Comparison of ENCODE assay signal across 8 cellular contexts in the genomic region with DNA sequence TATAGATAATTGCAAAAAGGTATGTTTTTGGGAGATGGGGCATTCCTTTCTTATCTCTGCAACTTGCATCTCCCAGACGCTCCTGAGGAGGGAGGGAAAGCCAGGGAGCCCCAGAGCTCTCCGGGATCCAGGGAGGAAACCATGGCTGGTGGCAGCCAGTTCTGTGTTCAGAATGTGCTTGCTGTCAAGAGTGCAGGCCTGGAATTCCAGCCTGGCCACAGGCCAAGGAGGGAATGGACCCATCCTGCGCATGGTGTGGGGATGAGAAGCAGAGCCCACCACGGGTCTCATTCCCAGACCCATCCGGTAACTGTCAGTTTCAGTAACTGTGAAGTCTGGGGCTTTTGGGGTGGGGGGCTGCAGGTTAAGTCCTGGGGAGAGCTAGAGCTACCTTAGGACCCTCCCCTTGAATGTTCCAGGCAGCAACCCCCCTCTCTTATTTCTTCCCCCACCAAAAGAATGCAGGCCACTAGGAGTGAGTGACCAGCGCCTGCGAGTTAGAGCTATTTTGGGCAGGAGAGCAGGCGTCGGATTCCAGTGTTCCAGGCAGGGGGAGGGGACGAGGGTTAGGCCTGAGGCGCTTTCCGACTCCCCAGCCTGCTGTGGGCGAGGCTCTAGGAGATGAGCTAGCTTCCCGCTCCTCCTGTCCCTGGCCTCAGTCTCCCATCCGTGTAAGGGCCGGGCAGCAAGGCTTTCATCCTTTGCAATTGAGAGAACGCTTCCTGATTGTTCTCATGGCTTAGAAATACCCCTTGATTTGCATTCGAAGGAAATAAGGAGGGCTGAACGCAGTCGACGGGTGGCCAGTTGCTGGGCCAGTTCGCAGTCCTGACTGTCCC. TPM values are rescaled to one million over a fixed set of nuclear protein-coding genes. Genes with fewer than 3 reads are reported as not detected.
DNase-seq lines count a peak whose midpoint lies in the region; ATAC-seq, FAIRE-seq and TF ChIP-seq lines count a peak whose summit lies in the region.

No MANE protein-coding gene starts in this region.

- no peak for ATAC-seq in activated T-helper 17 cell treated with anti-CD3 and anti-CD28 coated beads, Interleukin-2, amount 50 U/mL, for 72 hours (replicated peaks)

- no peaks in the 10 kb centered on the region for H3K27me3 Mint-ChIP-seq in activated T-helper 17 cell treated with anti-CD3 and anti-CD28 coated beads, Interleukin-2, amount 50 U/mL, for 72 hours
- H3K27me3 Mint-ChIP-seq in neural crest cell (ENCODE audit: low read depth), result no peaks in the 10 kb centered on the region

- no peaks in the 10 kb centered on the region for H3K9me3 Mint-ChIP-seq in activated T-helper 17 cell treated with anti-CD3 and anti-CD28 coated beads, Interleukin-2, amount 50 U/mL, for 72 hours
- no peaks in the 10 kb centered on the region for H3K9me3 Mint-ChIP-seq in neural crest cell

- H3K4me3 ChIP-seq in HUES6 (ENCODE audit: low read depth, low read length), result peak overlapping the region; percentile 68

- H3K4me1 ChIP-seq in HUES6 (ENCODE audit: control insufficient read depth, insufficient read depth, low read length), result peaks cover 26% of the 10 kb centered on the region

- H3K4me1 Mint-ChIP-seq in activated T-helper 17 cell treated with anti-CD3 and anti-CD28 coated beads, Interleukin-2, amount 50 U/mL, for 72 hours, result peaks cover 20% of the 10 kb centered on the region
- peaks cover 40% of the 10 kb centered on the region for H3K4me1 Mint-ChIP-seq in neural crest cell

- no peak for TF ChIP-seq CTCF in neural crest cell (conservative IDR thresholded peaks at IDR 0.05)

- H3K27me3 ChIP-seq in HUES6 (ENCODE audit: control insufficient read depth, insufficient read depth, low read length), result no peaks in the 10 kb centered on the region

- peak overlapping the region; percentile 91 for H3K9ac ChIP-seq in HUES6 (ENCODE audit: low read length)

- H3K36me3 ChIP-seq in HUES6 (ENCODE audit: control insufficient read depth, insufficient read depth, low read length), result peaks cover 2% of the 10 kb centered on the region; the same call in 1 of the 2 replicates

- no peaks in the 10 kb centered on the region for H3K9me3 ChIP-seq in HUES6 (ENCODE audit: control insufficient read depth, insufficient read depth, low read depth, low read length)

- FAIRE-seq in frontal cortex (lab: Jason Lieb, UNC) (no peak), GM19239 (lab: Jason Lieb, UNC) (no peak)

- H3K4me3 Mint-ChIP-seq in activated T-helper 17 cell treated with anti-CD3 and anti-CD28 coated beads, Interleukin-2, amount 50 U/mL, for 72 hours, result peak overlapping the region; percentile 97
- peak overlapping the region; percentile 94 for H3K4me3 Mint-ChIP-seq in neural crest cell

- H3K27ac Mint-ChIP-seq in activated T-helper 17 cell treated with anti-CD3 and anti-CD28 coated beads, Interleukin-2, amount 50 U/mL, for 72 hours, result peak overlapping the region; percentile 89
- peak overlapping the region; percentile 97 for H3K27ac Mint-ChIP-seq in neural crest cell (ENCODE audit: unreplicated experiment)

- peaks cover 7% of the 10 kb centered on the region for H3K36me3 Mint-ChIP-seq in activated T-helper 17 cell treated with anti-CD3 and anti-CD28 coated beads, Interleukin-2, amount 50 U/mL, for 72 hours (ENCODE audit: low read depth)
- peaks cover 6% of the 10 kb centered on the region for H3K36me3 Mint-ChIP-seq in neural crest cell (ENCODE audit: low read depth)

- peak; percentile 9 for DNase-seq in NCI-H1436 (lab: John Stamatoyannopoulos, UW)
- no peak for DNase-seq in NCI-H1436 treated with DMSO at 0.1 percent for 48 hours (lab: John Stamatoyannopoulos, UW)
- peak; percentile 43 to 62 for DNase-seq in frontal cortex (ENCODE audit: low spot score in 2 of 2)
- DNase-seq in neural crest cell (ENCODE audit: low read depth, low spot score), result peak; percentile 58
- DNase-seq in GM19239 (ENCODE audit: insufficient read length, low spot score), result no peak
- DNase-seq in NCI-H187 (lab: John Stamatoyannopoulos, UW), result no peak

- peak overlapping the region; percentile 92 for H3K27ac ChIP-seq in HUES6 (ENCODE audit: low read depth, low read length)

RNA-seq across cellular contexts. Expression of gene DAG1, which starts 0.8 kb away (rescaled TPM):
- total RNA-seq in activated T-helper 17 cell treated with anti-CD3 and anti-CD28 coated beads, Interleukin-2, amount 50 U/mL, for 72 hours, result 10 to 100 TPM in 1 of 2 donors, 1 to 10 TPM in 1; 7.0 to 12.3 TPM
- total RNA-seq in frontal cortex (20.0 TPM), neural crest cell (93.9 and 98.6 TPM in 2 replicates)

RNA-seq across cellular contexts. Expression of gene NICN1, which starts 40.1 kb away (rescaled TPM):
- 10 to 100 TPM in 1 of 2 donors, 1 to 10 TPM in 1; 6.7 to 11.6 TPM for total RNA-seq in activated T-helper 17 cell treated with anti-CD3 and anti-CD28 coated beads, Interleukin-2, amount 50 U/mL, for 72 hours
- 6.5 TPM for total RNA-seq in frontal cortex
- total RNA-seq in neural crest cell, result 19.5 and 23.4 TPM in 2 replicates

RNA-seq across cellular contexts. Expression of gene AMT, which starts 47.0 kb away (rescaled TPM):
- 1 to 10 TPM; 1.9 to 2.5 TPM for total RNA-seq in activated T-helper 17 cell treated with anti-CD3 and anti-CD28 coated beads, Interleukin-2, amount 50 U/mL, for 72 hours
- total RNA-seq in frontal cortex, result 1.6 TPM
- 10.2 and 14.0 TPM in 2 replicates for total RNA-seq in neural crest cell

RNA-seq across cellular contexts. Expression of gene TCTA, which starts 57.0 kb away (rescaled TPM):
- 10 to 100 TPM; 14.3 to 18.0 TPM for total RNA-seq in activated T-helper 17 cell treated with anti-CD3 and anti-CD28 coated beads, Interleukin-2, amount 50 U/mL, for 72 hours
- total RNA-seq in frontal cortex (11.0 TPM), neural crest cell (9.6 and 12.4 TPM in 2 replicates)

RNA-seq across cellular contexts. Expression of gene RHOA, which starts 57.5 kb away (rescaled TPM):
- total RNA-seq in activated T-helper 17 cell treated with anti-CD3 and anti-CD28 coated beads, Interleukin-2, amount 50 U/mL, for 72 hours, result 100 to 1,000 TPM; 298 to 453 TPM
- total RNA-seq in frontal cortex (143 TPM), neural crest cell (354 and 361 TPM in 2 replicates)

Comparison
In these comparisons a context has a peak if more than half of its experiments do, and no peak if none do; other contexts are left out.
1. DNase-seq: peak in NCI-H1436 (single experiment), frontal cortex (2 of 2) and neural crest cell (single experiment); none in NCI-H1436 treated with DMSO at 0.1 percent for 48 hours (single experiment), GM19239 (single experiment) and NCI-H187 (0 of 2).